ENCODE assay signal across 16 cellular contexts in genomic region chr15:31034152-31034551, GRCh38. TPM values are rescaled to one million over a fixed set of nuclear protein-coding genes. Genes with fewer than 3 reads are reported as not detected.
DNase-seq lines count a peak whose midpoint lies in the region; ATAC-seq, FAIRE-seq and TF ChIP-seq lines count a peak whose summit lies in the region.
"Had no signal": no experiment of that assay in that cellular context is flagged by ENCODE, and none has a peak within 500 bp of the region (broad histone marks: within the 10 kb centered on the region; RNA-seq: fewer than 3 reads in every experiment).

No MANE protein-coding gene starts in this region.

- H3K36me3 Mint-ChIP-seq in neural progenitor cell = no peaks in the 10 kb centered on the region
- H3K36me3 Mint-ChIP-seq: CD8-positive, alpha-beta T cell had no signal

- no peak overlapping the region for H4K8ac ChIP-seq in H1 (ENCODE audit: extremely low read depth, insufficient read depth, low read length)

- H3K23me2 ChIP-seq in H1 (ENCODE audit: low read depth, low read length) = no peaks in the 10 kb centered on the region

- H3K27me3 ChIP-seq in H1 (replicated peaks in 1 of 4; ENCODE audit: control insufficient read depth in 3 of 4, extremely low read depth in 1 of 4, insufficient read depth in 3 of 4, low read length in 3 of 4) (no peaks in the 10 kb centered on the region), smooth muscle cell (ENCODE audit: low read depth) (no peaks in the 10 kb centered on the region), neural progenitor cell (no peaks in the 10 kb centered on the region)
- H3K27me3 ChIP-seq: Peyer's patch had no signal

- WGBS in H1 (ENCODE audit: extremely low coverage in 1 of 2, insufficient coverage in 1 of 2, insufficient read length in 1 of 2, insufficient replicate concordance in 2 of 2, low coverage in 1 of 2, low lambda C conversion rate in 2 of 2, missing lambda C conversion rate in 1 of 2), 2 experiments = 71% methylated on average over 4 of the region's 4 CpGs; no CpG with 5 or more reads in 1 of the 2 experiments
- WGBS in smooth muscle cell (ENCODE audit: low lambda C conversion rate) = 27% methylated on average over 4 of the region's 4 CpGs

- no peaks in the 10 kb centered on the region for H3K9me3 Mint-ChIP-seq in neural progenitor cell
- H3K9me3 Mint-ChIP-seq: activated T-helper 2 cell treated with anti-CD3 and anti-CD28 coated beads, Interferon-gamma antibody, Interleukin-2, Interleukin-4, amounts not matched to agents 10 μg/mL and 5 μg/mL and 100 μg/mL, durations not matched to agents 14 hours and 24 hours and 36 hours; CD8-positive, alpha-beta T cell had no signal

- TF ChIP-seq CTCF in H1 (IDR thresholded peaks at IDR 0.05; ENCODE audit: control extremely low read depth in 1 of 3, insufficient read depth in 1 of 3, low read depth in 1 of 3, low read length in 3 of 3) = peak; percentile 6 to 12 (median 12); a peak in 3 of 4 replicates
- no peak for TF ChIP-seq CTCF in smooth muscle cell (IDR thresholded peaks at IDR 0.05; ENCODE audit: borderline replicate concordance, insufficient read depth, poor library complexity, severe bottlenecking)
- no peak for TF ChIP-seq CTCF in neural progenitor cell (IDR thresholded peaks at IDR 0.05)

- no peaks in the 10 kb centered on the region for H3K27me3 Mint-ChIP-seq in neural progenitor cell (ENCODE audit: insufficient read depth, low read depth)

- no peak overlapping the region for H3K4me3 ChIP-seq in H1 (ENCODE audit: extremely low read depth in 1 of 4, insufficient read depth in 2 of 4, low read depth in 3 of 4, low read length in 4 of 4)
- H3K4me3 ChIP-seq in smooth muscle cell = no peak overlapping the region
- no peak overlapping the region for H3K4me3 ChIP-seq in neural progenitor cell
- H3K4me3 ChIP-seq: Peyer's patch had no signal

- H2AFZ ChIP-seq in H1 (ENCODE audit: low read length) = no peak overlapping the region
- peak overlapping the region; percentile 6 for H2AFZ ChIP-seq in smooth muscle cell (ENCODE audit: low read depth)
- no peak overlapping the region for H2AFZ ChIP-seq in neural progenitor cell (replicated peaks)

- H4K91ac ChIP-seq in H1 (replicated peaks; ENCODE audit: insufficient read length, low read length) = no peak overlapping the region

- no peak overlapping the region for H2BK120ac ChIP-seq in H1 (replicated peaks; ENCODE audit: low read depth, low read length)

- no peak overlapping the region for H3K27ac ChIP-seq in H1 (ENCODE audit: low read depth, low read length)
- H3K27ac ChIP-seq in smooth muscle cell (ENCODE audit: low read depth) = no peak overlapping the region
- no peak overlapping the region for H3K27ac ChIP-seq in neural progenitor cell
- H3K27ac ChIP-seq: Peyer's patch had no signal

- no peak for FAIRE-seq in H1 (lab: Jason Lieb, UNC)
- FAIRE-seq: endothelial cell of umbilical vein, islet of Langerhans had no signal

- no peak overlapping the region for H3K56ac ChIP-seq in H1 (replicated peaks; ENCODE audit: insufficient read length, low read depth, low read length)

- H3K23ac ChIP-seq in H1 (ENCODE audit: insufficient read length) = no peak overlapping the region

- H3K4me2 ChIP-seq in H1 (ENCODE audit: insufficient read depth in 1 of 2, low read depth in 2 of 2, low read length in 2 of 2) = no peak overlapping the region
- H3K4me2 ChIP-seq in smooth muscle cell = no peak overlapping the region
- H3K4me2 ChIP-seq in neural progenitor cell = no peak overlapping the region

- no peak overlapping the region for H3K4me3 Mint-ChIP-seq in neural progenitor cell
- H3K4me3 Mint-ChIP-seq: CD8-positive, alpha-beta T cell had no signal

- POLR2A ChIA-PET in H1 (lab: Charles Lee; ENCODE audit: partially characterized antibody) = no interaction called here

- H3K79me2 ChIP-seq in H1 (ENCODE audit: control insufficient read depth in 1 of 2, insufficient read depth in 2 of 2, low read length in 2 of 2) (no peaks in the 10 kb centered on the region), smooth muscle cell (ENCODE audit: low read depth) (no peaks in the 10 kb centered on the region), neural progenitor cell (ENCODE audit: low read depth) (no peaks in the 10 kb centered on the region)

- peak; percentile 3 for DNase-seq in NCI-H345 (lab: John Stamatoyannopoulos, UW)
- DNase-seq in NCI-H345 treated with DMSO at 0.1 percent for 48 hours (lab: John Stamatoyannopoulos, UW; ENCODE audit: unreplicated experiment) = no peak
- peak; percentile 24 for DNase-seq in NCI-H146 treated with DMSO at 0.1 percent for 48 hours (lab: John Stamatoyannopoulos, UW; ENCODE audit: unreplicated experiment)
- no peak for DNase-seq in H1 (ENCODE audit: low read depth in 1 of 2, low spot score in 2 of 2)
- DNase-seq in smooth muscle cell (lab: John Stamatoyannopoulos, UW; ENCODE audit: unreplicated experiment) = no peak
- DNase-seq in putamen (ENCODE audit: low spot score) = no peak
- DNase-seq in neural progenitor cell (ENCODE audit: low spot score) = no peak
- DNase-seq: amniotic stem cell; CD8-positive, alpha-beta T cell; NCI-H1092 treated with DMSO at 0.1 percent for 48 hours; Peyer's patch; stimulated activated CD4-positive, alpha-beta T cell treated with anti-CD3 and anti-CD28 coated beads, Interleukin-4, amount 100 ng/mL, for 4 hours had no signal

- no peak overlapping the region for H3K4ac ChIP-seq in H1 (replicated peaks; ENCODE audit: insufficient read length, low read depth, low read length)

- H3K36me3 ChIP-seq in H1 (ENCODE audit: control insufficient read depth in 2 of 4, insufficient read depth in 4 of 4, low read length in 3 of 4) (no peaks in the 10 kb centered on the region), smooth muscle cell (ENCODE audit: low read depth) (no peaks in the 10 kb centered on the region), neural progenitor cell (no peaks in the 10 kb centered on the region)
- H3K36me3 ChIP-seq: Peyer's patch had no signal

- no peak overlapping the region for H2BK20ac ChIP-seq in H1 (ENCODE audit: low read length)

- peak; percentile 9 to 36; a peak in 2 of 4 replicates for TF ChIP-seq RAD21 in H1 (IDR thresholded peaks at IDR 0.05 in 1 of 2, conservative IDR thresholded peaks at IDR 0.05 in 1 of 2; ENCODE audit: low read depth in 2 of 2, low read length in 2 of 2)

- no peak overlapping the region for H3K14ac ChIP-seq in H1 (ENCODE audit: insufficient read length)

- no peak overlapping the region for H3K27ac Mint-ChIP-seq in neural progenitor cell
- H3K27ac Mint-ChIP-seq: activated T-helper 2 cell treated with anti-CD3 and anti-CD28 coated beads, Interferon-gamma antibody, Interleukin-2, Interleukin-4, amounts not matched to agents 10 μg/mL and 5 μg/mL and 100 μg/mL, durations not matched to agents 14 hours and 24 hours and 36 hours; CD8-positive, alpha-beta T cell had no signal

- CTCF ChIA-PET in H1 (lab: Charles Lee; ENCODE audit: partially characterized antibody) = interaction anchor here (0.6 to 1.7 kb wide), 4 partner anchors 11 to 176 kb away, joined by 3 to 9 read pairs (median 6); no protein-coding TSS in a partner anchor

- H3K4me1 Mint-ChIP-seq in neural progenitor cell = no peaks in the 10 kb centered on the region

- H2AK5ac ChIP-seq in H1 (ENCODE audit: low read depth, low read length) = no peak overlapping the region

- H2BK12ac ChIP-seq in H1 (ENCODE audit: low read depth, low read length) = no peak overlapping the region

- H3K9ac ChIP-seq in H1 (replicated peaks in 1 of 4; ENCODE audit: extremely low read depth in 1 of 4, low read depth in 3 of 4, low read length in 3 of 4) = no peak overlapping the region
- no peak overlapping the region for H3K9ac ChIP-seq in smooth muscle cell (ENCODE audit: low read depth)
- H3K9ac ChIP-seq in neural progenitor cell = no peak overlapping the region

- H4K20me1 ChIP-seq in H1 (replicated peaks in 1 of 2; ENCODE audit: control insufficient read depth in 1 of 2, insufficient read depth in 2 of 2, low read length in 2 of 2) (no peaks in the 10 kb centered on the region), smooth muscle cell (ENCODE audit: low read depth) (no peaks in the 10 kb centered on the region), neural progenitor cell (ENCODE audit: low read depth) (no peaks in the 10 kb centered on the region)

- ATAC-seq in HG02588 (IDR thresholded peaks at IDR 0.05; ENCODE audit: unreplicated experiment) = no peak
- ATAC-seq: CD8-positive, alpha-beta T cell had no signal

- no peak for TF ChIP-seq EP300 in H1 (IDR thresholded peaks at IDR 0.05; ENCODE audit: borderline replicate concordance in 1 of 2, low read depth in 2 of 2, low read length in 2 of 2)

- no peak overlapping the region for H4K5ac ChIP-seq in H1 (ENCODE audit: insufficient read length, low read depth, low read length)

- no peak overlapping the region for H2BK15ac ChIP-seq in H1 (ENCODE audit: low read length)

- H3F3A ChIP-seq in smooth muscle cell (ENCODE audit: low read depth) = no peaks in the 10 kb centered on the region
- H3F3A ChIP-seq in neural progenitor cell (ENCODE audit: low read depth) = no peaks in the 10 kb centered on the region

- TF ChIP-seq POLR2A in H1 (IDR thresholded peaks at IDR 0.05; ENCODE audit: control extremely low read depth in 1 of 2, low read depth in 2 of 2, low read length in 2 of 2) = no peak

- H3K79me1 ChIP-seq in H1 (ENCODE audit: low read depth, low read length) = no peaks in the 10 kb centered on the region

- no peak overlapping the region for H2BK5ac ChIP-seq in H1 (ENCODE audit: low read depth, low read length)

- H3K9me3 ChIP-seq in H1 (ENCODE audit: insufficient read depth in 2 of 2, low read depth in 1 of 2, low read length in 1 of 2) = no peaks in the 10 kb centered on the region
- H3K9me3 ChIP-seq in smooth muscle cell (replicated peaks; ENCODE audit: low read depth) = no peaks in the 10 kb centered on the region
- H3K9me3 ChIP-seq in neural progenitor cell (ENCODE audit: low read depth) = no peaks in the 10 kb centered on the region
- H3K9me3 ChIP-seq: Peyer's patch had no signal

- H3K4me1 ChIP-seq in H1 (replicated peaks in 1 of 4; ENCODE audit: control insufficient read depth in 3 of 4, insufficient read depth in 4 of 4, low read length in 3 of 4) (peaks cover 0 to 4% (median 2%) of the 10 kb centered on the region in 4 experiments; a peak in 1 of 7 replicates), smooth muscle cell (ENCODE audit: low read depth) (no peaks in the 10 kb centered on the region), neural progenitor cell (no peaks in the 10 kb centered on the region)
- H3K4me1 ChIP-seq: Peyer's patch had no signal

- H3K18ac ChIP-seq in H1 (ENCODE audit: extremely low read depth, low read length) = no peak overlapping the region

RNA-seq across cellular contexts. Expression of gene MTMR10, which starts 42.7 kb away (rescaled TPM):
- 13.1 and 13.7 TPM in 2 replicates for total RNA-seq in H1 (2021; fragmentation: NEBNext Ultra II Directional; extraction: Animal tissue kit (Norgen Biotek cat#: 25700))
- polyA plus RNA-seq in H1 (2011; rRNA removed) (3.7 and 3.8 TPM in 2 replicates), smooth muscle cell (9.4 and 11.6 TPM in 2 replicates)
- polyA plus RNA-seq in H1 (2011; cell fraction: cytosol; rRNA removed) = 5.7 TPM
- 6.2 TPM for polyA plus RNA-seq in H1 (2011; cell fraction: nucleus; rRNA removed)
- 6.5 to 9.4 TPM (median 7.7 TPM) in 4 replicates for polyA plus RNA-seq in H1 (2012, experiment 1 of 2)
- 0.83 TPM for polyA plus RNA-seq in H1 (2012, experiment 2 of 2)
- 7.4 TPM for polyA plus RNA-seq in H1 (2013, experiment 1 of 2)
- 6.8 TPM for polyA plus RNA-seq in H1 (2013, experiment 2 of 2)
- 10.3 and 14.0 TPM in 2 replicates for polyA minus RNA-seq in H1 (2011; rRNA and poly(A)+ RNA removed)
- 8.7 TPM for polyA minus RNA-seq in H1 (2011; cell fraction: cytosol; rRNA and poly(A)+ RNA removed)
- 23.1 TPM for polyA minus RNA-seq in H1 (2011; cell fraction: nucleus; rRNA and poly(A)+ RNA removed)
- total RNA-seq in smooth muscle cell (24.9 and 31.7 TPM in 2 replicates), neural progenitor cell (ENCODE audit: low replicate concordance) (8.8 and 18.7 TPM in 2 replicates)

Comparison
In these comparisons a context has a peak if more than half of its experiments do, and no peak if none do; other contexts are left out.
1. DNase-seq: peak in NCI-H345 (single experiment) and NCI-H146 treated with DMSO at 0.1 percent for 48 hours (single experiment); none in NCI-H345 treated with DMSO at 0.1 percent for 48 hours (single experiment), H1 (0 of 2), smooth muscle cell (single experiment), putamen (single experiment) and neural progenitor cell (single experiment).
2. CTCF ChIP-seq: peak in H1 (3 of 3); none in smooth muscle cell (single experiment) and neural progenitor cell (single experiment).